In the genomic region with DNA sequence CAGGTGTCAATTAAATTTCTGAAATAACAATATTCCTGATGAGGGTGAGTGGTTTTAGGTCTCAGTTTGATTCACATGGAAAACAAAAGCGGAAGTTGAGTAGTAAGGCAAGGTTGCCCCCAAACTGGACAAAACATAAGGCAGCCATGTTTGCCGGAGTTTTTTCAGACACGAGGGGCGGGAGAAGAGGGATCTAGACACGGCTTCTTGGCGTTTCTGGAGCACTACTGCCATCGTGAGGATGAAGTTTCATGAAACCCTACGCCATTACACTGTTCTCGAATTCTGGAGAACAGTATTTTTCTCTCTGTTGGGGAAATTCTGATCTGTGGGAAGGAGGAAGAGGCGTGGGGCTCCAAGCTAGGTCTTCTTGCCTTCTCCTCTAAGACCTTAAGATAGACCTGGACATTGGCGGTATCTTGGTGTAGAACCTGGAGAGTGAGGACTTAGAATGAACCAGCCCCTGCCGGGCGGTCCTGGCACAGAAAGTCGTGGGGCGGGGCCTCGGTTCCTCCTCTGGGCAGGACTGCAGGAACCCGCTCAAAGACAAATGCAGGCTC, we compare ENCODE assay signal across 8 cellular contexts.
DNase-seq lines count a peak whose midpoint lies in the region; ATAC-seq and TF ChIP-seq lines count a peak whose summit lies in the region.

No MANE protein-coding gene starts in this region.

- BruUV-seq in A673 (replicated peaks; lab: Mats Ljungman, UMichigan) = no TSS peak

- ATAC-seq in GM18508 (IDR thresholded peaks at IDR 0.05; ENCODE audit: insufficient read depth, unreplicated experiment) (peak; percentile 46), naive B cell (ENCODE audit: low read depth in 2 of 2) (peak in 1 of 2 donors; percentile 63)

- H3K9me3 ChIP-seq in A673 (ENCODE audit: low read depth, low read length, poor library complexity, severe bottlenecking) = no peaks in the 10 kb centered on the region
- no peaks in the 10 kb centered on the region for H3K9me3 ChIP-seq in Karpas-422 (ENCODE audit: low read length)
- H3K9me3 ChIP-seq in adipocyte (ENCODE audit: control insufficient read depth, low read length) = peaks cover 4% of the 10 kb centered on the region

- H3K27me3 ChIP-seq in A673 (replicated peaks; ENCODE audit: insufficient read depth, low read depth, low read length, poor library complexity) (no peaks in the 10 kb centered on the region), Karpas-422 (ENCODE audit: low read length) (no peaks in the 10 kb centered on the region), adipocyte (replicated peaks; ENCODE audit: control insufficient read depth, insufficient read depth, low read length) (no peaks in the 10 kb centered on the region)

- CTCF ChIA-PET in A673 (lab: Charles Lee) = no interaction called here

- H3K27ac Mint-ChIP-seq in naive B cell (peak overlapping the region in 5 of 6 donors; percentile 82 to 96 (median 92)), progenitor cell of endocrine pancreas (no peak overlapping the region)
- no peak overlapping the region for H3K27ac Mint-ChIP-seq in T-helper 2 cell treated with Interferon-gamma antibody and Interleukin-4, amounts not matched to agents 5 μg/mL and 100 μg/mL, for 36 hours

- peak overlapping the region; percentile 66 for H3K27ac ChIP-seq in A673 (ENCODE audit: low read depth, low read length, poor library complexity, severe bottlenecking)
- H3K27ac ChIP-seq in Karpas-422 (ENCODE audit: low read length) = peak overlapping the region; percentile 18; the same call in 1 of the 2 replicates

- H3K9ac ChIP-seq in Karpas-422 (ENCODE audit: low read length) = peak overlapping the region; percentile 58
- peak overlapping the region; percentile 69 for H3K9ac ChIP-seq in adipocyte (ENCODE audit: low read length)

- H3K36me3 ChIP-seq in A673 (ENCODE audit: insufficient read depth, low read length, poor library complexity, severe bottlenecking) (no peaks in the 10 kb centered on the region), Karpas-422 (ENCODE audit: insufficient read depth, low read length) (no peaks in the 10 kb centered on the region), adipocyte (ENCODE audit: control insufficient read depth, insufficient read depth, low read length, severe bottlenecking) (no peaks in the 10 kb centered on the region)

- no peaks in the 10 kb centered on the region for H4K20me1 ChIP-seq in Karpas-422 (ENCODE audit: insufficient read depth, low read depth, low read length)

- H3K4me2 ChIP-seq in Karpas-422 (ENCODE audit: low read depth, low read length, poor library complexity, severe bottlenecking) = peak overlapping the region; percentile 74

- H3K4me1 ChIP-seq in A673 (ENCODE audit: insufficient read depth, low read length, poor library complexity, severe bottlenecking) (no peaks in the 10 kb centered on the region), Karpas-422 (ENCODE audit: low read length) (peaks cover 19% of the 10 kb centered on the region), adipocyte (ENCODE audit: control insufficient read depth, insufficient read depth, low read length) (peaks cover 5% of the 10 kb centered on the region)

- TF ChIP-seq CTCF in A673 (conservative IDR thresholded peaks at IDR 0.05; ENCODE audit: low read depth, low read length) = peak; percentile 50
- no peak for TF ChIP-seq CTCF in progenitor cell of endocrine pancreas (IDR thresholded peaks at IDR 0.05; ENCODE audit: unreplicated experiment)

- intact Hi-C loops in A673 (cut with micrococcal nuclease; ENCODE audit: unreplicated experiment) = no loop called here

- no peaks in the 10 kb centered on the region for H3K27me3 Mint-ChIP-seq in naive B cell
- H3K27me3 Mint-ChIP-seq in progenitor cell of endocrine pancreas = no peaks in the 10 kb centered on the region
- H3K27me3 Mint-ChIP-seq in T-helper 2 cell treated with Interferon-gamma antibody and Interleukin-4, amounts not matched to agents 5 μg/mL and 100 μg/mL, for 36 hours (ENCODE audit: low read depth) = no peaks in the 10 kb centered on the region

- H3K4me3 Mint-ChIP-seq in naive B cell (peak overlapping the region in 6 of 8 donors; percentile 85 to 97 (median 94)), progenitor cell of endocrine pancreas (ENCODE audit: low read depth) (no peak overlapping the region)
- no peak overlapping the region for H3K4me3 Mint-ChIP-seq in T-helper 2 cell treated with Interferon-gamma antibody and Interleukin-4, amounts not matched to agents 5 μg/mL and 100 μg/mL, for 36 hours

- no peaks in the 10 kb centered on the region for H3K79me2 ChIP-seq in Karpas-422 (ENCODE audit: low read length)

- DNase-seq in A673 (ENCODE audit: low spot score) = peak; percentile 85
- DNase-seq in Karpas-422 = peak; percentile 97
- DNase-seq in adipocyte (ENCODE audit: low read depth) = peak; percentile 90
- peak; percentile 83 for DNase-seq in naive B cell
- DNase-seq in globus pallidus (ENCODE audit: low spot score) = no peak
- no peak for DNase-seq in progenitor cell of endocrine pancreas (ENCODE audit: low spot score, unreplicated experiment)
- DNase-seq in T-helper 2 cell treated with Interferon-gamma antibody and Interleukin-4, amounts not matched to agents 5 μg/mL and 100 μg/mL, for 36 hours (ENCODE audit: low spot score) = no peak

- peak overlapping the region; percentile 74 for H2AFZ ChIP-seq in Karpas-422 (ENCODE audit: low read length)

- H3K9me2 ChIP-seq in Karpas-422 (replicated peaks; ENCODE audit: insufficient read depth, low read length) = no peaks in the 10 kb centered on the region

- POLR2A ChIA-PET in A673 (lab: Charles Lee; ENCODE audit: low non-redundant PET) = no interaction called here

- H3K4me1 Mint-ChIP-seq in naive B cell (peaks cover 0 to 12% (median 4%) of the 10 kb centered on the region in 3 donors), progenitor cell of endocrine pancreas (ENCODE audit: low read depth) (no peaks in the 10 kb centered on the region)
- H3K4me1 Mint-ChIP-seq in T-helper 2 cell treated with Interferon-gamma antibody and Interleukin-4, amounts not matched to agents 5 μg/mL and 100 μg/mL, for 36 hours (ENCODE audit: low read depth) = no peaks in the 10 kb centered on the region

- H3K36me3 Mint-ChIP-seq in naive B cell (no peaks in the 10 kb centered on the region), progenitor cell of endocrine pancreas (ENCODE audit: insufficient read depth) (peaks cover 58% of the 10 kb centered on the region)
- H3K36me3 Mint-ChIP-seq in T-helper 2 cell treated with Interferon-gamma antibody and Interleukin-4, amounts not matched to agents 5 μg/mL and 100 μg/mL, for 36 hours (ENCODE audit: low read depth) = peaks cover 6% of the 10 kb centered on the region

- H3K4me3 ChIP-seq in A673 (ENCODE audit: low read depth, low read length, poor library complexity, severe bottlenecking) (peak overlapping the region; percentile 50), Karpas-422 (ENCODE audit: low read length) (peak overlapping the region; percentile 71), adipocyte (ENCODE audit: low read length) (peak overlapping the region; percentile 85)

- no peaks in the 10 kb centered on the region for H3K9me3 Mint-ChIP-seq in naive B cell
- H3K9me3 Mint-ChIP-seq in progenitor cell of endocrine pancreas (ENCODE audit: low read depth) = peaks cover 9% of the 10 kb centered on the region
- H3K9me3 Mint-ChIP-seq in T-helper 2 cell treated with Interferon-gamma antibody and Interleukin-4, amounts not matched to agents 5 μg/mL and 100 μg/mL, for 36 hours = no peaks in the 10 kb centered on the region

Comparison
In these comparisons a context has a peak if more than half of its experiments do, and no peak if none do; other contexts are left out.
1. DNase-seq: peak in A673 (single experiment), Karpas-422 (single experiment), adipocyte (single experiment) and naive B cell (single experiment); none in globus pallidus (single experiment), progenitor cell of endocrine pancreas (single experiment) and T-helper 2 cell treated with Interferon-gamma antibody and Interleukin-4, amounts not matched to agents 5 μg/mL and 100 μg/mL, for 36 hours (single experiment).
2. H3K27ac Mint-ChIP-seq: peak in naive B cell (5 of 6); none in progenitor cell of endocrine pancreas (single experiment) and T-helper 2 cell treated with Interferon-gamma antibody and Interleukin-4, amounts not matched to agents 5 μg/mL and 100 μg/mL, for 36 hours (single experiment).
3. H3K4me3 Mint-ChIP-seq: peak in naive B cell (6 of 8); none in progenitor cell of endocrine pancreas (single experiment) and T-helper 2 cell treated with Interferon-gamma antibody and Interleukin-4, amounts not matched to agents 5 μg/mL and 100 μg/mL, for 36 hours (single experiment).
4. Peak in every context shown above with its lines, with median percentiles within 50 percentile points of each other: H3K4me3 ChIP-seq.